14 cellular contexts compared by ENCODE assay signal in genomic region chr1:235943581-235944114, GRCh38.
DNase-seq lines count a peak whose midpoint lies in the region; ATAC-seq, FAIRE-seq and TF ChIP-seq lines count a peak whose summit lies in the region.
"Had no signal": no experiment of that assay in that cellular context is flagged by ENCODE, and none has a peak within 500 bp of the region (broad histone marks: within the 10 kb centered on the region; RNA-seq: fewer than 3 reads in every experiment).

No MANE protein-coding gene starts in this region.

- intact Hi-C loops in posterior vena cava (cut with DNase I), result no loop called here

- ATAC-seq in GM21390 (IDR thresholded peaks at IDR 0.05; ENCODE audit: unreplicated experiment), result no peak
- ATAC-seq: activated CD4-positive, alpha-beta T cell treated with anti-CD3 and anti-CD28 coated beads for 36 hours had no signal

- no peaks in the 10 kb centered on the region for H3K36me3 ChIP-seq in mesenchymal stem cell (ENCODE audit: control insufficient read depth in 1 of 2, insufficient read depth in 2 of 2, low read depth in 1 of 2, low read length in 2 of 2)
- H3K36me3 ChIP-seq: prostate gland had no signal

- peak overlapping the region; percentile 66 for H4K91ac ChIP-seq in mesenchymal stem cell (ENCODE audit: low read length)

- H3K4me3 ChIP-seq in astrocyte of the spinal cord (ENCODE audit: low read depth, low read length) (no peak overlapping the region), mesenchymal stem cell (ENCODE audit: insufficient read depth in 1 of 2, low read depth in 1 of 2, low read length in 2 of 2) (no peak overlapping the region)
- H3K4me3 ChIP-seq: prostate gland had no signal

- H3K9me3 ChIP-seq in mesenchymal stem cell (ENCODE audit: control insufficient read depth, low read length), result no peaks in the 10 kb centered on the region
- H3K9me3 ChIP-seq: prostate gland had no signal

- H3K79me1 ChIP-seq in mesenchymal stem cell (replicated peaks; ENCODE audit: low read length, poor library complexity, severe bottlenecking), result no peaks in the 10 kb centered on the region

- DNase-seq in AG20443 (ENCODE audit: low spot score) (peak; percentile 81), M059J (ENCODE audit: low read depth) (peak; percentile 93), astrocyte of the spinal cord (ENCODE audit: low read depth, low spot score) (peak; percentile 95), mesenchymal stem cell (peak; percentile 98), GM12891 (ENCODE audit: insufficient read length, low spot score) (no peak), superior temporal gyrus (ENCODE audit: extremely low spot score) (no peak), posterior vena cava (ENCODE audit: low spot score) (no peak)
- DNase-seq: activated CD4-positive, alpha-beta T cell treated with anti-CD3 and anti-CD28 coated beads for 36 hours; activated naive CD4-positive, alpha-beta T cell treated with anti-CD3 and anti-CD28 coated beads, Interleukin-2, amount 10 ng/mL, durations not matched to agents 7 days and 5 days; CD4-positive, alpha-beta T cell; NCI-H2029 treated with DMSO at 0.1 percent for 48 hours; Right ventricle myocardium superior had no signal

- no peak overlapping the region for H3K9ac ChIP-seq in mesenchymal stem cell (ENCODE audit: low read length)

- H3K27ac ChIP-seq in mesenchymal stem cell (ENCODE audit: low read length, poor library complexity, severe bottlenecking), result no peak overlapping the region
- H3K27ac ChIP-seq: prostate gland had no signal

- H2AFZ ChIP-seq in mesenchymal stem cell (ENCODE audit: low read depth, low read length), result peak overlapping the region; percentile 54

- H3K4me1 ChIP-seq in mesenchymal stem cell (ENCODE audit: control insufficient read depth, insufficient read depth, low read depth, low read length), result peaks cover 10% of the 10 kb centered on the region
- H3K4me1 ChIP-seq: prostate gland had no signal

- H2BK120ac ChIP-seq in mesenchymal stem cell (ENCODE audit: low read depth, low read length), result no peak overlapping the region

- H2BK15ac ChIP-seq in mesenchymal stem cell (ENCODE audit: low read depth, poor library complexity, severe bottlenecking), result no peak overlapping the region

- H2BK5ac ChIP-seq in mesenchymal stem cell (ENCODE audit: low read depth, low read length, poor library complexity, severe bottlenecking), result no peak overlapping the region

- no peak for FAIRE-seq in GM12891 (lab: Jason Lieb, UNC)

- peak overlapping the region; percentile 95 to 98 for H2BK12ac ChIP-seq in mesenchymal stem cell (ENCODE audit: low read length in 2 of 2)

- H3K27me3 ChIP-seq in mesenchymal stem cell (ENCODE audit: control insufficient read depth in 1 of 2, insufficient read depth in 1 of 2, low read length in 2 of 2), result no peaks in the 10 kb centered on the region

- 4% methylated on average over 9 of the region's 9 CpGs for WGBS in mesenchymal stem cell

- no peak overlapping the region for H3K4me2 ChIP-seq in mesenchymal stem cell (ENCODE audit: low read length, poor library complexity, severe bottlenecking)

- H3K23ac ChIP-seq in mesenchymal stem cell (ENCODE audit: low read length in 2 of 2), result no peak overlapping the region

- peak overlapping the region in 1 of 2 experiments; percentile 44 for H3K4ac ChIP-seq in mesenchymal stem cell (ENCODE audit: low read depth in 1 of 2, low read length in 2 of 2)

- no peak for TF ChIP-seq CTCF in astrocyte of the spinal cord (IDR thresholded peaks at IDR 0.05; ENCODE audit: low read depth, low read length)

- H3K14ac ChIP-seq in mesenchymal stem cell (ENCODE audit: low read length in 2 of 2), result peak overlapping the region in 1 of 2 experiments; percentile 74

- H2AK5ac ChIP-seq in mesenchymal stem cell (ENCODE audit: low read length, severe bottlenecking), result peak overlapping the region; percentile 41

- H3K18ac ChIP-seq in mesenchymal stem cell (ENCODE audit: low read depth in 1 of 2, low read length in 2 of 2), result peak overlapping the region; percentile 71 to 76

- in situ Hi-C loops in astrocyte of the spinal cord (cut with HindIII; ENCODE audit: low sequenced_read_pairs), result no loop called here

- peak overlapping the region; percentile 93 for H4K8ac ChIP-seq in mesenchymal stem cell (ENCODE audit: low read length)

- no peak for TF ChIP-seq POLR2A in GM12891 (IDR thresholded peaks at IDR 0.05; ENCODE audit: low read depth, low read length)

TF ChIP-seq in GM12891, 5 proteins besides CTCF, POLR2A, EP300 and RAD21:
- TF ChIP-seq TAF1 (IDR thresholded peaks at IDR 0.05; ENCODE audit: low read depth, low read length), result no peak
- TF ChIP-seq POU2F2 (IDR thresholded peaks at IDR 0.05; ENCODE audit: low read depth, low read length), result no peak
- TF ChIP-seq PAX5 (IDR thresholded peaks at IDR 0.05; ENCODE audit: insufficient read depth, low read length, severe bottlenecking), result no peak
- no peak for TF ChIP-seq SPI1 (IDR thresholded peaks at IDR 0.05; ENCODE audit: low read depth, low read length)
- TF ChIP-seq POLR2AphosphoS5 (IDR thresholded peaks at IDR 0.05; ENCODE audit: low read depth, low read length), result no peak
TF ChIP-seq in GM12891: peak in this region for 0.

Comparison
In these comparisons a context has a peak if more than half of its experiments do, and no peak if none do; other contexts are left out.
1. DNase-seq: peak in AG20443 (single experiment), M059J (single experiment), astrocyte of the spinal cord (single experiment) and mesenchymal stem cell (single experiment); none in GM12891 (single experiment), superior temporal gyrus (single experiment) and posterior vena cava (single experiment).